Comparison of ENCODE assay signal across 27 cellular contexts in genomic region chr13:42571895-42572294, GRCh38. TPM values are rescaled to one million over a fixed set of nuclear protein-coding genes. Genes with fewer than 3 reads are reported as not detected.
DNase-seq lines count a peak whose midpoint lies in the region; ATAC-seq, FAIRE-seq and TF ChIP-seq lines count a peak whose summit lies in the region.
"Had no signal": no experiment of that assay in that cellular context is flagged by ENCODE, and none has a peak within 500 bp of the region (broad histone marks: within the 10 kb centered on the region; RNA-seq: fewer than 3 reads in every experiment).

No MANE protein-coding gene starts in this region.

- peaks cover 7 to 8% of the 10 kb centered on the region in 2 donors for H3K27me3 Mint-ChIP-seq in natural killer cell (ENCODE audit: low read depth in 2 of 2)
- H3K27me3 Mint-ChIP-seq in natural killer cell treated with Interleukin-12 subunit alpha and Interleukin-12 subunit beta and Interleukin-15 and Interleukin-18, amount 100 ng/mL, for 72 hours, result peaks cover 7 to 28% of the 10 kb centered on the region in 2 donors

- no peaks in the 10 kb centered on the region for H3K36me3 Mint-ChIP-seq in natural killer cell
- H3K36me3 Mint-ChIP-seq in natural killer cell treated with Interleukin-12 subunit alpha and Interleukin-12 subunit beta and Interleukin-15 and Interleukin-18, amount 100 ng/mL, for 72 hours, result no peaks in the 10 kb centered on the region
- H3K36me3 Mint-ChIP-seq: CD14-positive monocyte; CD4-positive, alpha-beta memory T cell; CD4-positive, CD25-positive, alpha-beta regulatory T cell; CD8-positive, alpha-beta memory T cell had no signal

- H3K9me3 Mint-ChIP-seq in natural killer cell, result no peaks in the 10 kb centered on the region
- H3K9me3 Mint-ChIP-seq in natural killer cell treated with Interleukin-12 subunit alpha and Interleukin-12 subunit beta and Interleukin-15 and Interleukin-18, amount 100 ng/mL, for 72 hours, result no peaks in the 10 kb centered on the region
- H3K9me3 Mint-ChIP-seq: CD8-positive, alpha-beta memory T cell had no signal

- no peak overlapping the region for H2AFZ ChIP-seq in GM12878 (ENCODE audit: control insufficient read depth, low read depth, low read length)

- H3K4me1 Mint-ChIP-seq in natural killer cell, result peaks cover 29% of the 10 kb centered on the region in 2 donors
- peaks cover 19 to 24% of the 10 kb centered on the region in 2 donors for H3K4me1 Mint-ChIP-seq in natural killer cell treated with Interleukin-12 subunit alpha and Interleukin-12 subunit beta and Interleukin-15 and Interleukin-18, amount 100 ng/mL, for 72 hours (ENCODE audit: low read depth in 2 of 2)

- no peak for TF ChIP-seq RAD21 in GM12878 (IDR thresholded peaks at IDR 0.05; ENCODE audit: insufficient read depth, low read depth, low read length)

- no peak for FAIRE-seq in GM12878 (lab: Jason Lieb, UNC)
- FAIRE-seq: A549, GM18507 had no signal

- in situ Hi-C loops in GM12878 (cut with MboI), result no loop called here

- no peak overlapping the region for H3K27ac ChIP-seq in GM12878 (ENCODE audit: control insufficient read depth, insufficient read depth)
- H3K27ac ChIP-seq: 22Rv1, A549, BLaER1 had no signal

- no peak overlapping the region for H3K4me2 ChIP-seq in GM12878 (ENCODE audit: control insufficient read depth, insufficient read depth)
- H3K4me2 ChIP-seq: A549, BLaER1 had no signal

- no peak for TF ChIP-seq POLR2A in GM12878 (IDR thresholded peaks at IDR 0.05; ENCODE audit: low read depth, low read length)

- intact Hi-C loops in natural killer cell (cut with micrococcal nuclease), result no loop called here
- intact Hi-C loops in GM12878 (cut with micrococcal nuclease; ENCODE audit: unreplicated experiment), result no loop called here

- TF ChIP-seq EP300 in GM12878 (IDR thresholded peaks at IDR 0.05; ENCODE audit: borderline replicate concordance in 1 of 2, control insufficient read depth in 1 of 2, low read depth in 2 of 2, low read length in 2 of 2), result no peak

- no peaks in the 10 kb centered on the region for H4K20me1 ChIP-seq in GM12878 (ENCODE audit: control insufficient read depth, insufficient read depth)
- H4K20me1 ChIP-seq: BLaER1 had no signal

- H3K9me3 ChIP-seq in GM12878 (replicated peaks; ENCODE audit: control insufficient read depth, insufficient read depth, low read length), result peaks cover 4% of the 10 kb centered on the region; the same call in 2 of the 3 replicates
- H3K9me3 ChIP-seq: A549, BE2C had no signal

- RAD21 ChIA-PET in GM12878 (lab: Charles Lee; ENCODE audit: unreplicated experiment), result interaction anchor here (1.5 kb wide), 1 partner anchor 41 kb away, joined by 3 read pairs; no protein-coding TSS in a partner anchor

- peaks cover 22% of the 10 kb centered on the region for H3K79me2 ChIP-seq in GM12878 (ENCODE audit: control insufficient read depth, insufficient read depth, low read length)

- H3K27me3 ChIP-seq in GM12878 (replicated peaks in 1 of 2; ENCODE audit: control insufficient read depth in 2 of 2, insufficient read depth in 2 of 2, low read length in 1 of 2), result no peaks in the 10 kb centered on the region
- H3K27me3 ChIP-seq: BLaER1 had no signal

- no peaks in the 10 kb centered on the region for H3K36me3 ChIP-seq in GM12878 (ENCODE audit: control insufficient read depth in 2 of 2, insufficient read depth in 2 of 2, low read length in 1 of 2)
- H3K36me3 ChIP-seq: BE2C, BLaER1 had no signal

- 56% methylated on average over 2 of the region's 2 CpGs for WGBS in GM12878 (ENCODE audit: insufficient coverage, insufficient replicate concordance, low lambda C conversion rate, missing lambda C conversion rate)

- H3K4me1 ChIP-seq in GM12878 (ENCODE audit: control insufficient read depth, insufficient read depth, low read length), result peaks cover 4% of the 10 kb centered on the region
- H3K4me1 ChIP-seq: A549, BE2C had no signal

- DNase-seq in DMS53 (lab: John Stamatoyannopoulos, UW) (peak; percentile 10), DMS53 treated with DMSO at 0.1 percent for 48 hours (lab: John Stamatoyannopoulos, UW; ENCODE audit: unreplicated experiment) (no peak), natural killer cell (no peak), GM12878 (ENCODE audit: low read depth, low spot score) (no peak), KG1 (lab: John Stamatoyannopoulos, UW) (no peak), AG20443 (ENCODE audit: low spot score) (no peak)
- no peak for DNase-seq in natural killer cell treated with Interleukin-12 subunit alpha and Interleukin-12 subunit beta and Interleukin-15 and Interleukin-18, amount 100 ng/mL, for 72 hours (ENCODE audit: low spot score)
- DNase-seq: BE2C; C1 segment of cervical spinal cord; CD4-positive, alpha-beta memory T cell; CD4-positive, CD25-positive, alpha-beta regulatory T cell; CD8-positive, alpha-beta memory T cell; COR-L47; DMS 273 treated with DMSO at 0.1 percent for 48 hours; DMS153; DMS79; DND-41; EL; GDM1 had no signal

- H3K27ac Mint-ChIP-seq in natural killer cell, result no peak overlapping the region
- H3K27ac Mint-ChIP-seq in natural killer cell treated with Interleukin-12 subunit alpha and Interleukin-12 subunit beta and Interleukin-15 and Interleukin-18, amount 100 ng/mL, for 72 hours, result no peak overlapping the region
- H3K27ac Mint-ChIP-seq: CD14-positive monocyte; CD4-positive, alpha-beta memory T cell; CD4-positive, CD25-positive, alpha-beta regulatory T cell; CD8-positive, alpha-beta memory T cell had no signal

- POLR2A ChIA-PET in GM12878 (lab: Charles Lee), result no interaction called here

- CTCF ChIA-PET in GM12878 (lab: Yijun Ruan, JAX), result no interaction called here

- H3K9ac ChIP-seq in GM12878 (ENCODE audit: control insufficient read depth, insufficient read depth, low read length), result no peak overlapping the region
- H3K9ac ChIP-seq: BLaER1 had no signal

- H3K4me3 Mint-ChIP-seq in natural killer cell, result peak overlapping the region; percentile 29
- H3K4me3 Mint-ChIP-seq in natural killer cell treated with Interleukin-12 subunit alpha and Interleukin-12 subunit beta and Interleukin-15 and Interleukin-18, amount 100 ng/mL, for 72 hours, result no peak overlapping the region
- H3K4me3 Mint-ChIP-seq: CD14-positive monocyte; CD4-positive, alpha-beta memory T cell; CD8-positive, alpha-beta memory T cell had no signal

- ATAC-seq in natural killer cell, result no peak
- ATAC-seq in natural killer cell treated with Interleukin-12 subunit alpha and Interleukin-12 subunit beta and Interleukin-15 and Interleukin-18, amount 100 ng/mL, for 72 hours, result no peak
- no peak for ATAC-seq in GM12878
- ATAC-seq: A549 had no signal

- TF ChIP-seq CTCF in natural killer cell (IDR thresholded peaks at IDR 0.05), result no peak
- TF ChIP-seq CTCF in GM12878 (IDR thresholded peaks at IDR 0.05 in 2 of 3, conservative IDR thresholded peaks at IDR 0.05 in 1 of 3; ENCODE audit: control insufficient read depth in 2 of 3, extremely low read depth in 1 of 3, insufficient read depth in 1 of 3, low read depth in 3 of 3, low read length in 3 of 3), result no peak

- SMC1A ChIA-PET in GM12878 (lab: Charles Lee; ENCODE audit: uncharacterized antibody, unreplicated experiment), result interaction anchor here (1.4 kb wide), 1 partner anchor 8 kb away, joined by 3 read pairs; no protein-coding TSS in a partner anchor

- H3K4me3 ChIP-seq in GM12878, result no peak overlapping the region
- H3K4me3 ChIP-seq: A549, BLaER1 had no signal

- no TSS peak for BruUV-seq in GM12878 (replicated peaks; lab: Mats Ljungman, UMichigan)

TF ChIP-seq in GM12878, 131 proteins besides CTCF, POLR2A, EP300 and RAD21:
- TF ChIP-seq FOS (IDR thresholded peaks at IDR 0.05; ENCODE audit: borderline replicate concordance, extremely low read depth, insufficient read length), result no peak
- TF ChIP-seq SMARCA5 (IDR thresholded peaks at IDR 0.05), result no peak
- TF ChIP-seq CBX5 (IDR thresholded peaks at IDR 0.05; ENCODE audit: low read depth), result peak; percentile 92; the same call in 1 of the 2 replicates
- no peak for TF ChIP-seq NR2C1 (IDR thresholded peaks at IDR 0.05)

RNA-seq across cellular contexts. Expression of gene TNFSF11, which starts 2.1 kb away (rescaled TPM):
- 1 to 10 TPM in 2 of 3 donors, under 1 TPM in 1; 0.93 to 2.8 (median 1.0) TPM for total RNA-seq in natural killer cell
- total RNA-seq in natural killer cell treated with Interleukin-12 subunit alpha and Interleukin-12 subunit beta and Interleukin-15 and Interleukin-18, amount 100 ng/mL, for 72 hours, result 1 to 10 TPM; 2.3 to 2.8 TPM
- total RNA-seq in GM12878 (2013; cell fraction: nucleolus; rRNA removed), result 0.33 and 1.0 TPM in 2 replicates
- total RNA-seq in GM12878 (2014; rRNA removed), result 11.9 and 15.7 TPM in 2 replicates
- total RNA-seq in GM12878 (2014; rRNA removed; fragmentation: Illumina TruSeq; extraction: Trizol), result 13.2 and 14.8 TPM in 2 replicates
- 14.2 and 14.7 TPM in 2 replicates for total RNA-seq in GM12878 (2021)
- 9.6 TPM for polyA plus RNA-seq in GM12878 (2011; ENCODE audit: low read depth)
- 0.86 and 1.2 TPM in 2 replicates for polyA plus RNA-seq in GM12878 (2011; rRNA removed)
- polyA plus RNA-seq in GM12878 (2011; cell fraction: cytosol; rRNA removed), result 0.27 and 0.38 TPM in 2 replicates
- polyA plus RNA-seq in GM12878 (2011; cell fraction: nucleus; rRNA removed), result 1.2 and 2.1 TPM in 2 replicates
- polyA plus RNA-seq in GM12878 (2012), result 9.4 and 9.9 TPM in 2 replicates
- polyA plus RNA-seq in GM12878 (2014; fragmentation: Illumina TruSeq; extraction: Trizol), result 13.2 and 23.1 TPM in 2 replicates
- polyA plus RNA-seq in GM12878 (2014; fragmentation: Nextera tagmentation; extraction: Ambion mirVana), result 1 to 10 TPM; 5.4 to 8.1 TPM
- 13.4 and 13.8 TPM in 2 replicates for polyA plus RNA-seq in GM12878 (2014; rRNA removed)
- 1 to 10 TPM; 6.3 to 6.8 TPM for polyA plus RNA-seq in GM12878 (2016; fragmentation: Nextera tagmentation; extraction: Ambion mirVana)
- polyA minus RNA-seq in GM12878 (2011; rRNA and poly(A)+ RNA removed), result 0.22 and 0.41 TPM in 2 replicates
- not detected in 2 replicates for polyA minus RNA-seq in GM12878 (2011; cell fraction: cytosol; rRNA and poly(A)+ RNA removed)
- polyA minus RNA-seq in GM12878 (2011; cell fraction: nucleus; rRNA and poly(A)+ RNA removed), result 0.36 and 0.38 TPM in 2 replicates
- total RNA-seq: A172, Daoy, G401 had no signal
- polyA plus RNA-seq: A549, CD14-positive monocyte had no signal
